ENCODE assay signal across 8 cellular contexts in genomic region chr7:25862254-25862992, GRCh38.
A peak's percentile ranks its signal among the peaks of the same experiment; 100 is the strongest.
DNase-seq lines count a peak whose midpoint lies in the region; ATAC-seq and TF ChIP-seq lines count a peak whose summit lies in the region.

No MANE protein-coding gene starts in this region.

- H3F3A ChIP-seq in PC-9 (ENCODE audit: insufficient read depth, low read depth) = peaks cover 16% of the 10 kb centered on the region; the same call in 1 of the 2 replicates

- DNase-seq in EL (peak; percentile 100), GOT3 (lab: John Stamatoyannopoulos, UW) (peak; percentile 99), KBM-7 (peak; percentile 100), PC-9 (peak; percentile 89 to 100), activated T-cell treated with anti-CD3 and anti-CD28 coated beads for 48 hours (ENCODE audit: low read depth) (peak; percentile 94), fibroblast of lung (ENCODE audit: low read depth in 2 of 2) (peak; percentile 99 to 100), osteoblast (ENCODE audit: insufficient read length, low spot score, missing footprints) (peak; percentile 98), upper lobe of right lung (peak; percentile 90)

- H3K4me3 ChIP-seq in PC-9 (peak overlapping the region; percentile 52; the same call in 1 of the 2 replicates), fibroblast of lung (replicated peaks in 1 of 4; ENCODE audit: control extremely low read depth in 1 of 4, insufficient read depth in 1 of 4, low read depth in 3 of 4, low read length in 4 of 4) (peak overlapping the region in 2 of 4 experiments; percentile 49 to 61), osteoblast (ENCODE audit: insufficient read depth, low read length) (peak overlapping the region; percentile 67), upper lobe of right lung (peak overlapping the region; percentile 3)

- POLR2A ChIA-PET in PC-9 (lab: Charles Lee; ENCODE audit: unreplicated experiment) = no interaction called here

- ATAC-seq in upper lobe of right lung = peak; percentile 96

- H3K79me2 ChIP-seq in PC-9 (ENCODE audit: low read depth) (no peaks in the 10 kb centered on the region), fibroblast of lung (ENCODE audit: control insufficient read depth, insufficient read depth, low read length) (no peaks in the 10 kb centered on the region), osteoblast (ENCODE audit: insufficient read depth, low read length) (no peaks in the 10 kb centered on the region)

- H4K20me1 ChIP-seq in PC-9 (ENCODE audit: insufficient read depth) (no peaks in the 10 kb centered on the region), fibroblast of lung (ENCODE audit: control insufficient read depth, extremely low read depth, insufficient read depth, low read length) (no peaks in the 10 kb centered on the region), osteoblast (ENCODE audit: insufficient read depth, low read length) (no peaks in the 10 kb centered on the region)

- BruUV-seq in PC-9 (replicated peaks; lab: Mats Ljungman, UMichigan) = no TSS peak

- TF ChIP-seq CTCF in PC-9 (conservative IDR thresholded peaks at IDR 0.05) = no peak
- TF ChIP-seq CTCF in fibroblast of lung (conservative IDR thresholded peaks at IDR 0.05 in 1 of 2, IDR thresholded peaks at IDR 0.05 in 1 of 2; ENCODE audit: low read depth in 1 of 2, low read length in 2 of 2) = no peak
- no peak for TF ChIP-seq CTCF in osteoblast (IDR thresholded peaks at IDR 0.05; ENCODE audit: extremely low read depth, low read depth, low read length)
- TF ChIP-seq CTCF in upper lobe of right lung (IDR thresholded peaks at IDR 0.05) = no peak

- intact Hi-C loops in PC-9 (cut with micrococcal nuclease; ENCODE audit: unreplicated experiment) = no loop called here
- intact Hi-C loops in upper lobe of right lung (cut with DNase I) = loop anchor here (10.0 kb wide), 1 partner anchor 1302 kb away; the partner anchor contains the start of gene HOXA9

- H2AFZ ChIP-seq in PC-9 (peak overlapping the region; percentile 74), fibroblast of lung (ENCODE audit: low read length) (no peak overlapping the region), osteoblast (ENCODE audit: low read length) (no peak overlapping the region)

- CTCF ChIA-PET in PC-9 (lab: Charles Lee) = interaction anchor here (0.6 kb wide), 1 partner anchor 338 kb away, joined by 4 read pairs; no protein-coding TSS in a partner anchor

- peaks cover 10% of the 10 kb centered on the region for H3K4me1 ChIP-seq in PC-9 (replicated peaks; ENCODE audit: insufficient read depth)
- H3K4me1 ChIP-seq in fibroblast of lung (ENCODE audit: control insufficient read depth, extremely low read depth, insufficient read depth, low read length) = no peaks in the 10 kb centered on the region
- H3K4me1 ChIP-seq in osteoblast (ENCODE audit: insufficient read depth, low read length) = peaks cover 10% of the 10 kb centered on the region
- H3K4me1 ChIP-seq in upper lobe of right lung = no peaks in the 10 kb centered on the region

- no peaks in the 10 kb centered on the region for H3K36me3 ChIP-seq in PC-9 (ENCODE audit: low read depth)
- H3K36me3 ChIP-seq in fibroblast of lung (ENCODE audit: control insufficient read depth, insufficient read depth, low read length) = no peaks in the 10 kb centered on the region
- no peaks in the 10 kb centered on the region for H3K36me3 ChIP-seq in osteoblast (ENCODE audit: insufficient read depth, low read length)
- no peaks in the 10 kb centered on the region for H3K36me3 ChIP-seq in upper lobe of right lung

- in situ Hi-C loops in KBM-7 (cut with MboI; ENCODE audit: low pct_unique_long_range_greater_than_20kb, low sequenced_read_pairs) = loop anchor here (25.0 kb wide), 1 partner anchor 1300 kb away; the partner anchor contains the start of genes HOXA10, HOXA3, HOXA7 and HOXA9

- no peaks in the 10 kb centered on the region for H3K9me3 ChIP-seq in PC-9 (ENCODE audit: insufficient read depth, low read depth)
- H3K9me3 ChIP-seq in fibroblast of lung (ENCODE audit: control insufficient read depth, insufficient read depth, low read depth, low read length) = no peaks in the 10 kb centered on the region
- H3K9me3 ChIP-seq in osteoblast (ENCODE audit: low read depth, low read length) = no peaks in the 10 kb centered on the region
- no peaks in the 10 kb centered on the region for H3K9me3 ChIP-seq in upper lobe of right lung

- peak overlapping the region; percentile 79 for H3K4me2 ChIP-seq in PC-9
- H3K4me2 ChIP-seq in fibroblast of lung (ENCODE audit: extremely low read depth, insufficient read depth, low read length) = peak overlapping the region; percentile 40
- H3K4me2 ChIP-seq in osteoblast (ENCODE audit: insufficient read depth, low read length) = peak overlapping the region; percentile 92

- H3K27me3 ChIP-seq in PC-9 (ENCODE audit: insufficient read depth, low read depth) (peaks cover 12% of the 10 kb centered on the region), fibroblast of lung (ENCODE audit: control insufficient read depth, insufficient read depth, low read length) (peaks cover 16% of the 10 kb centered on the region), osteoblast (ENCODE audit: insufficient read depth, low read length) (peaks cover 44% of the 10 kb centered on the region), upper lobe of right lung (peaks cover 100% of the 10 kb centered on the region)

- no peaks in the 10 kb centered on the region for H3K9me2 ChIP-seq in PC-9 (ENCODE audit: insufficient read depth)

- H3K27ac ChIP-seq in PC-9 = no peak overlapping the region
- H3K27ac ChIP-seq in fibroblast of lung (ENCODE audit: insufficient read depth, low read length) = no peak overlapping the region
- peak overlapping the region; percentile 76 for H3K27ac ChIP-seq in osteoblast (ENCODE audit: low read depth, low read length)
- no peak overlapping the region for H3K27ac ChIP-seq in upper lobe of right lung

- H3K9ac ChIP-seq in fibroblast of lung (ENCODE audit: insufficient read depth, low read length) = no peak overlapping the region

Comparison
In these comparisons a context has a peak if more than half of its experiments do, and no peak if none do; other contexts are left out.
1. H3K4me2 ChIP-seq: peak in every context shown above with its lines; median percentile 92 in osteoblast; 79 in PC-9; 40 in fibroblast of lung.